In the genomic region with DNA sequence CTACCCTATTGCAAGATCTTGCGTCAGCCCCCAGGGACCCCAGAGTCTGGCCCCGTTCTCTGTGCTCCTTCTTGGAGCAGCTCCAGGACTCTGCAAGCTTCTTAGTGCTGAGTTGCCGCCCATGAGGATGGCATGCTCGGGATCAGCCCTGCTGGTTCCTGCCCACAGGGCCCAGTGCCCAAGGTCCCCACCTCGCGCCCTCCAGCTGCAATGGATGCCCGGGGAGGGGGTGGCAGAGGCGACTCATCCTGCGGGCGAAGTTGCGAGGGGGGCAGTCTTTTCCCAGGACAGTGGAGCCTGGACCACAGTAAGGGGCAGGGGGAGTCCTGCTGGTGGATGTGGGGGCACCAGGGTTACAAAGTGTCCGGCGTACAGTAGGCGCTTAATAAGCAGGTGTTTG, we compare ENCODE assay signal across 31 cellular contexts.
"Had no signal": no experiment of that assay in that cellular context is flagged by ENCODE, and none has a peak within 500 bp of the region (broad histone marks: within the 10 kb centered on the region; RNA-seq: fewer than 3 reads in every experiment).

No MANE protein-coding gene starts in this region.

- H3K4me3 Mint-ChIP-seq: activated CD4-positive, alpha-beta memory T cell treated with anti-CD3 and anti-CD28 coated beads for 36 hours; activated CD4-positive, alpha-beta T cell treated with anti-CD3 and anti-CD28 coated beads for 36 hours; activated CD4-positive, alpha-beta T cell treated with anti-CD3 and anti-CD28 coated beads, Interleukin-2, amount 10 ng/mL, durations not matched to agents 24 days and 14 days; activated CD8-positive, alpha-beta memory T cell treated with anti-CD3 and anti-CD28 coated beads, Interleukin-2, amount 10 ng/mL, durations not matched to agents 7 days and 5 days; activated CD8-positive, alpha-beta T cell treated with anti-CD3 and anti-CD28 coated beads, Interleukin-2, amount 10 ng/mL, durations not matched to agents 7 days and 5 days; activated naive CD8-positive, alpha-beta T cell; activated T-helper 1 cell treated with anti-CD3 and anti-CD28 coated beads, Interleukin-12 subunit alpha, Interleukin-12 subunit beta, Interleukin-2, Interleukin-4 antibody, amounts not matched to agents 30 ng/mL and 10 ng/mL and 1 ng/mL, durations not matched to agents 14 hours and 24 hours and 36 hours; central memory CD8-positive, alpha-beta T cell; dendritic cell treated with granulocyte-macrophage colony-stimulating factor and Interleukin-4, amounts not matched to agents 40 ng/mL and 50 ng/mL, for 4 days; endodermal cell; T-helper 17 cell; T-helper 2 cell treated with Interferon-gamma antibody and Interleukin-4, amounts not matched to agents 5 μg/mL and 100 μg/mL, for 36 hours had no signal

- H3K27me3 ChIP-seq: brain microvascular endothelial cell, dorsolateral prefrontal cortex had no signal

- H3K27ac Mint-ChIP-seq: activated CD4-positive, alpha-beta memory T cell treated with anti-CD3 and anti-CD28 coated beads for 36 hours; activated CD4-positive, alpha-beta T cell treated with anti-CD3 and anti-CD28 coated beads for 36 hours; activated CD4-positive, alpha-beta T cell treated with anti-CD3 and anti-CD28 coated beads, Interleukin-2, amount 10 ng/mL, durations not matched to agents 24 days and 14 days; activated CD8-positive, alpha-beta memory T cell treated with anti-CD3 and anti-CD28 coated beads, Interleukin-2, amount 10 ng/mL, durations not matched to agents 7 days and 5 days; activated CD8-positive, alpha-beta T cell treated with anti-CD3 and anti-CD28 coated beads, Interleukin-2, amount 10 ng/mL, durations not matched to agents 7 days and 5 days; activated naive CD8-positive, alpha-beta T cell; activated T-helper 1 cell treated with anti-CD3 and anti-CD28 coated beads, Interleukin-12 subunit alpha, Interleukin-12 subunit beta, Interleukin-2, Interleukin-4 antibody, amounts not matched to agents 30 ng/mL and 10 ng/mL and 1 ng/mL, durations not matched to agents 14 hours and 24 hours and 36 hours; activated T-helper 2 cell treated with anti-CD3 and anti-CD28 coated beads, Interferon-gamma antibody, Interleukin-2, Interleukin-4, amounts not matched to agents 10 μg/mL and 5 μg/mL and 100 μg/mL, durations not matched to agents 14 hours and 24 hours and 36 hours; dendritic cell treated with granulocyte-macrophage colony-stimulating factor and Interleukin-4, amounts not matched to agents 40 ng/mL and 50 ng/mL, for 4 days; endodermal cell; T-helper 17 cell; T-helper 2 cell treated with Interferon-gamma antibody and Interleukin-4, amounts not matched to agents 5 μg/mL and 100 μg/mL, for 36 hours had no signal

- H3K27me3 Mint-ChIP-seq: activated CD4-positive, alpha-beta memory T cell treated with anti-CD3 and anti-CD28 coated beads for 36 hours; activated CD4-positive, alpha-beta T cell treated with anti-CD3 and anti-CD28 coated beads for 36 hours; central memory CD8-positive, alpha-beta T cell; dendritic cell treated with granulocyte-macrophage colony-stimulating factor and Interleukin-4, amounts not matched to agents 40 ng/mL and 50 ng/mL, for 4 days had no signal

- DNase-seq: activated CD4-positive, alpha-beta memory T cell treated with anti-CD3 and anti-CD28 coated beads for 36 hours; activated CD4-positive, alpha-beta T cell treated with anti-CD3 and anti-CD28 coated beads for 36 hours; activated CD4-positive, alpha-beta T cell treated with anti-CD3 and anti-CD28 coated beads, Interleukin-2, amount 10 ng/mL, durations not matched to agents 24 days and 14 days; activated CD4-positive, CD25-positive, alpha-beta regulatory T cell; activated CD4-positive, CD25-positive, alpha-beta regulatory T cell treated with anti-CD3 and anti-CD28 coated beads, Interleukin-2, amount 50 U/mL, for 72 hours; activated CD8-positive, alpha-beta memory T cell treated with anti-CD3 and anti-CD28 coated beads, Interleukin-2, amount 10 ng/mL, durations not matched to agents 7 days and 5 days; activated CD8-positive, alpha-beta memory T cell treated with anti-CD3 and anti-CD28 coated beads, Interleukin-2, amount 50 U/mL, for 4 hours; activated CD8-positive, alpha-beta T cell treated with anti-CD3 and anti-CD28 coated beads, Interleukin-2, amount 10 ng/mL, durations not matched to agents 7 days and 5 days; activated effector memory CD4-positive, alpha-beta T cell treated with anti-CD3 and anti-CD28 coated beads, Interleukin-2, amount 50 U/mL, for 16 hours; activated naive CD4-positive, alpha-beta T cell treated with anti-CD3 and anti-CD28 coated beads, Interleukin-2, amount 50 U/mL, for 16 hours; activated naive CD4-positive, alpha-beta T cell treated with Interleukin-2 at 50 U/mL for 16 hours; activated T-cell treated with anti-CD3 and anti-CD28 coated beads, Interleukin-2, amount 50 U/mL, for 1 hour; activated T-cell treated with anti-CD3 and anti-CD28 coated beads, Interleukin-2, amount 50 U/mL, for 48 hours; amniotic stem cell; anterior cingulate cortex; brain microvascular endothelial cell; dorsolateral prefrontal cortex; effector memory CD4-positive, alpha-beta T cell; endodermal cell; foreskin fibroblast; glutamatergic neuron; T-helper 1 cell; T-helper 17 cell had no signal

- H3K27ac ChIP-seq: brain microvascular endothelial cell, coronary artery, dorsolateral prefrontal cortex had no signal

- ATAC-seq: activated CD4-positive, alpha-beta T cell treated with anti-CD3 and anti-CD28 coated beads for 36 hours; activated CD8-positive, alpha-beta memory T cell treated with anti-CD3 and anti-CD28 coated beads, Interleukin-2, amount 10 ng/mL, durations not matched to agents 7 days and 5 days; activated CD8-positive, alpha-beta T cell treated with anti-CD3 and anti-CD28 coated beads, Interleukin-2, amount 10 ng/mL, durations not matched to agents 7 days and 5 days; esophagus mucosa; T-helper 17 cell had no signal

- H3K9me3 Mint-ChIP-seq: activated CD4-positive, alpha-beta memory T cell treated with anti-CD3 and anti-CD28 coated beads for 36 hours; activated CD4-positive, alpha-beta T cell treated with anti-CD3 and anti-CD28 coated beads, Interleukin-2, amount 10 ng/mL, durations not matched to agents 24 days and 14 days; activated T-helper 1 cell treated with anti-CD3 and anti-CD28 coated beads, Interleukin-12 subunit alpha, Interleukin-12 subunit beta, Interleukin-2, Interleukin-4 antibody, amounts not matched to agents 30 ng/mL and 10 ng/mL and 1 ng/mL, durations not matched to agents 14 hours and 24 hours and 36 hours; activated T-helper 2 cell treated with anti-CD3 and anti-CD28 coated beads, Interferon-gamma antibody, Interleukin-2, Interleukin-4, amounts not matched to agents 10 μg/mL and 5 μg/mL and 100 μg/mL, durations not matched to agents 14 hours and 24 hours and 36 hours; central memory CD8-positive, alpha-beta T cell; dendritic cell treated with granulocyte-macrophage colony-stimulating factor and Interleukin-4, amounts not matched to agents 40 ng/mL and 50 ng/mL, for 4 days; endodermal cell; T-helper 2 cell treated with Interferon-gamma antibody and Interleukin-4, amounts not matched to agents 5 μg/mL and 100 μg/mL, for 36 hours had no signal

- H3K36me3 ChIP-seq: brain microvascular endothelial cell had no signal

- H3K4me1 Mint-ChIP-seq: endodermal cell had no signal

- H3K4me3 ChIP-seq: coronary artery, dorsolateral prefrontal cortex had no signal
